Comparison of ENCODE assay signal across 1 cellular context in the genomic region with DNA sequence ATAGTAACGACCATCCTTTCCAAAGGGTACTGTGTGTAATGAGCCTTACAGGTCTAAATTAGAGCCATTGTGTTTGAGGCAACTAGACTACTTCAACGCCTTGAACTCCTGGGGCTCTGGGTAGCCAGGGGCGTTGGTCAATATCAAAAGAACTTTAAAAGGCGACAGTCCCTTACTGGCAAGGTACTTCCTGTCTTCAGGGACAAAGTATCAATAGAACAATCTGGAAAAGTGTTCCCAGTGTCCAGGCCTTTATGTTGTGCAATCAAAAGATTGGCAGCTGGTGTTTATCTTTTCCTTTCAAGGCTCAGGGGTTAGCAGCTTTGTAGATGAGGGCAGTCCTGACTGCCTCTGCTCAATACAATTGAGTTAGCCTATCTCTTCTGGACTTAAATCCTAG.
TF ChIP-seq lines count a peak whose summit lies in the region.

No MANE protein-coding gene starts in this region.

TF ChIP-seq in HepG2, 621 proteins besides CTCF, POLR2A, EP300 and RAD21 (continued from another document and continues in another):
- TF ChIP-seq, protein P1, sequence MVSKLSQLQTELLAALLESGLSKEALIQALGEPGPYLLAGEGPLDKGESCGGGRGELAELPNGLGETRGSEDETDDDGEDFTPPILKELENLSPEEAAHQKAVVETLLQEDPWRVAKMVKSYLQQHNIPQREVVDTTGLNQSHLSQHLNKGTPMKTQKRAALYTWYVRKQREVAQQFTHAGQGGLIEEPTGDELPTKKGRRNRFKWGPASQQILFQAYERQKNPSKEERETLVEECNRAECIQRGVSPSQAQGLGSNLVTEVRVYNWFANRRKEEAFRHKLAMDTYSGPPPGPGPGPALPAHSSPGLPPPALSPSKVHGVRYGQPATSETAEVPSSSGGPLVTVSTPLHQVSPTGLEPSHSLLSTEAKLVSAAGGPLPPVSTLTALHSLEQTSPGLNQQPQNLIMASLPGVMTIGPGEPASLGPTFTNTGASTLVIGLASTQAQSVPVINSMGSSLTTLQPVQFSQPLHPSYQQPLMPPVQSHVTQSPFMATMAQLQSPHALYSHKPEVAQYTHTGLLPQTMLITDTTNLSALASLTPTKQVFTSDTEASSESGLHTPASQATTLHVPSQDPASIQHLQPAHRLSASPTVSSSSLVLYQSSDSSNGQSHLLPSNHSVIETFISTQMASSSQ (IDR thresholded peaks at IDR 0.05; ENCODE audit: low read depth) = no peak
- TF ChIP-seq, protein P1 (CRISPR knock-in tag; IDR thresholded peaks at IDR 0.05; ENCODE audit: borderline replicate concordance) = peak; percentile 52; the same call in 1 of the 2 replicates
- TF ChIP-seq, protein P2, sequence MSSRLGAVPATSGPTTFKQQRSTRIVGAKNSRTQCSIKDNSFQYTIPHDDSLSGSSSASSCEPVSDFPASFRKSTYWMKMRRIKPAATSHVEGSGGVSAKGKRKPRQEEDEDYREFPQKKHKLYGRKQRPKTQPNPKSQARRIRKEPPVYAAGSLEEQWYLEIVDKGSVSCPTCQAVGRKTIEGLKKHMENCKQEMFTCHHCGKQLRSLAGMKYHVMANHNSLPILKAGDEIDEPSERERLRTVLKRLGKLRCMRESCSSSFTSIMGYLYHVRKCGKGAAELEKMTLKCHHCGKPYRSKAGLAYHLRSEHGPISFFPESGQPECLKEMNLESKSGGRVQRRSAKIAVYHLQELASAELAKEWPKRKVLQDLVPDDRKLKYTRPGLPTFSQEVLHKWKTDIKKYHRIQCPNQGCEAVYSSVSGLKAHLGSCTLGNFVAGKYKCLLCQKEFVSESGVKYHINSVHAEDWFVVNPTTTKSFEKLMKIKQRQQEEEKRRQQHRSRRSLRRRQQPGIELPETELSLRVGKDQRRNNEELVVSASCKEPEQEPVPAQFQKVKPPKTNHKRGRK (CRISPR knock-in tag; IDR thresholded peaks at IDR 0.05) = no peak
- TF ChIP-seq, protein P3, sequence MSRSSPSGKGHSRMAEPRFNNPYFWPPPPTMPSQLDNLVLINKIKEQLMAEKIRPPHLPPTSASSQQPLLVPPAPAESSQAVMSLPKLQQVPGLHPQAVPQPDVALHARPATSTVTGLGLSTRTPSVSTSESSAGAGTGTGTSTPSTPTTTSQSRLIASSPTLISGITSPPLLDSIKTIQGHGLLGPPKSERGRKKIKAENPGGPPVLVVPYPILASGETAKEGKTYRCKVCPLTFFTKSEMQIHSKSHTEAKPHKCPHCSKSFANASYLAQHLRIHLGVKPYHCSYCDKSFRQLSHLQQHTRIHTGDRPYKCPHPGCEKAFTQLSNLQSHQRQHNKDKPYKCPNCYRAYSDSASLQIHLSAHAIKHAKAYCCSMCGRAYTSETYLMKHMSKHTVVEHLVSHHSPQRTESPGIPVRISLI (CRISPR knock-in tag; IDR thresholded peaks at IDR 0.05; ENCODE audit: borderline replicate concordance) = no peak; the same call in 1 of the 2 replicates
- TF ChIP-seq HDAC6 (IDR thresholded peaks at IDR 0.05; ENCODE audit: low read depth, low read length) (no peak), HNF4A (CRISPR knock-in tag; IDR thresholded peaks at IDR 0.05) (peak; percentile 77), MAFG (CRISPR knock-in tag; IDR thresholded peaks at IDR 0.05) (no peak), GMEB2 (CRISPR knock-in tag; IDR thresholded peaks at IDR 0.05; ENCODE audit: low read depth) (no peak), FIP1L1 (IDR thresholded peaks at IDR 0.05; ENCODE audit: borderline replicate concordance, insufficient read depth, low read depth, low read length) (no peak), SPEN (CRISPR knock-in tag; IDR thresholded peaks at IDR 0.05; ENCODE audit: low read depth) (no peak), ZNF556 (CRISPR knock-in tag; IDR thresholded peaks at IDR 0.05; ENCODE audit: borderline replicate concordance) (peak; percentile 56; the same call in 1 of the 2 replicates), ZNF552 (CRISPR knock-in tag; IDR thresholded peaks at IDR 0.05; ENCODE audit: borderline replicate concordance) (no peak), MTF1 (CRISPR knock-in tag; IDR thresholded peaks at IDR 0.05) (no peak), SNRNP70 (IDR thresholded peaks at IDR 0.05; ENCODE audit: low read depth, low read length) (no peak), RBM39 (IDR thresholded peaks at IDR 0.05; ENCODE audit: low read depth, low read length, poor library complexity, severe bottlenecking) (no peak), AHDC1 (CRISPR knock-in tag; IDR thresholded peaks at IDR 0.05; ENCODE audit: borderline replicate concordance) (peak; percentile 73; the same call in 1 of the 2 replicates), POLR2AphosphoS2 (IDR thresholded peaks at IDR 0.05; ENCODE audit: low read depth, low read length) (no peak), HCFC1 (IDR thresholded peaks at IDR 0.05; ENCODE audit: low read depth, low read length) (no peak), ZFP62 (CRISPR knock-in tag; IDR thresholded peaks at IDR 0.05) (no peak), ZBTB46 (CRISPR knock-in tag; IDR thresholded peaks at IDR 0.05; ENCODE audit: borderline replicate concordance) (no peak), PHF21A (CRISPR knock-in tag; IDR thresholded peaks at IDR 0.05) (peak; percentile 50), MYC (CRISPR knock-in tag; IDR thresholded peaks at IDR 0.05; ENCODE audit: borderline replicate concordance) (no peak), SETDB1 (CRISPR knock-in tag; IDR thresholded peaks at IDR 0.05; ENCODE audit: borderline replicate concordance) (no peak)
- TF ChIP-seq, protein P4, sequence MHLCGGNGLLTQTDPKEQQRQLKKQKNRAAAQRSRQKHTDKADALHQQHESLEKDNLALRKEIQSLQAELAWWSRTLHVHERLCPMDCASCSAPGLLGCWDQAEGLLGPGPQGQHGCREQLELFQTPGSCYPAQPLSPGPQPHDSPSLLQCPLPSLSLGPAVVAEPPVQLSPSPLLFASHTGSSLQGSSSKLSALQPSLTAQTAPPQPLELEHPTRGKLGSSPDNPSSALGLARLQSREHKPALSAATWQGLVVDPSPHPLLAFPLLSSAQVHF (CRISPR knock-in tag; IDR thresholded peaks at IDR 0.05) = no peak
- TF ChIP-seq, protein P5, sequence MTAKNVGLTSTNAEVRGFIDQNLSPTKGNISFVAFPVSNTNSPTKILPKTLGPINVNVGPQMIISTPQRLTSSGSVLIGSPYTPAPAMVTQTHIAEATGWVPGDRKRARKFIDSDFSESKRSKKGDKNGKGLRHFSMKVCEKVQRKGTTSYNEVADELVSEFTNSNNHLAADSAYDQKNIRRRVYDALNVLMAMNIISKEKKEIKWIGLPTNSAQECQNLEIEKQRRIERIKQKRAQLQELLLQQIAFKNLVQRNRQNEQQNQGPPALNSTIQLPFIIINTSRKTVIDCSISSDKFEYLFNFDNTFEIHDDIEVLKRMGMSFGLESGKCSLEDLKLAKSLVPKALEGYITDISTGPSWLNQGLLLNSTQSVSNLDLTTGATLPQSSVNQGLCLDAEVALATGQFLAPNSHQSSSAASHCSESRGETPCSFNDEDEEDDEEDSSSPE (CRISPR knock-in tag; IDR thresholded peaks at IDR 0.05) = no peak
- TF ChIP-seq, protein P6, sequence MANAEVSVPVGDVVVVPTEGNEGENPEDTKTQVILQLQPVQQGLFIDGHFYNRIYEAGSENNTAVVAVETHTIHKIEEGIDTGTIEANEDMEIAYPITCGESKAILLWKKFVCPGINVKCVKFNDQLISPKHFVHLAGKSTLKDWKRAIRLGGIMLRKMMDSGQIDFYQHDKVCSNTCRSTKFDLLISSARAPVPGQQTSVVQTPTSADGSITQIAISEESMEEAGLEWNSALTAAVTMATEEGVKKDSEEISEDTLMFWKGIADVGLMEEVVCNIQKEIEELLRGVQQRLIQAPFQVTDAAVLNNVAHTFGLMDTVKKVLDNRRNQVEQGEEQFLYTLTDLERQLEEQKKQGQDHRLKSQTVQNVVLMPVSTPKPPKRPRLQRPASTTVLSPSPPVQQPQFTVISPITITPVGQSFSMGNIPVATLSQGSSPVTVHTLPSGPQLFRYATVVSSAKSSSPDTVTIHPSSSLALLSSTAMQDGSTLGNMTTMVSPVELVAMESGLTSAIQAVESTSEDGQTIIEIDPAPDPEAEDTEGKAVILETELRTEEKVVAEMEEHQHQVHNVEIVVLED (CRISPR knock-in tag; IDR thresholded peaks at IDR 0.05; ENCODE audit: borderline replicate concordance) = no peak
